ENCODE assay signal across 20 cellular contexts in the genomic region with DNA sequence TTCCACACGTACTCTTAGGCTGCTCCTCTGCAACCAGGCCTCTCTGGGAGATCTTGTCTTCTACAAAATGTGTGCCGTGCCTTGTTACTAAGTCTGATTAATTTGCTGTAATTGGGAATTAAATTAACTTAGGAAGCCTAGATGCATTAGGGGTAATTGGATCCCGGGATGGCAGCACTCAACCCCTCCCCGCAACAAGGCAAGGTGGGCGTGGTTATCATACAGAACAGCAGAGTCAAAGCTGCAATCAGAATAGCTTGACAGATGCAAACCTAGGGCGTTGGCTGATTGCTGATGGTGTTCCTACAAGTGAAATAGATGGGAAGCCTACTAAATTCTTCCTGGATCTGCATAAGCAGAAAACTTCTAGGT. TPM values are rescaled to one million over a fixed set of nuclear protein-coding genes. Genes with fewer than 3 reads are reported as not detected.
A peak's percentile ranks its signal among the peaks of the same experiment; 100 is the strongest.
DNase-seq lines count a peak whose midpoint lies in the region; ATAC-seq and TF ChIP-seq lines count a peak whose summit lies in the region.
"Had no signal": no experiment of that assay in that cellular context is flagged by ENCODE, and none has a peak within 500 bp of the region (broad histone marks: within the 10 kb centered on the region; RNA-seq: fewer than 3 reads in every experiment).

No MANE protein-coding gene starts in this region.

- POLR2A ChIA-PET in naive thymus-derived CD8-positive, alpha-beta T cell (lab: Charles Lee): no interaction called here

- no peaks in the 10 kb centered on the region for H3K4me1 Mint-ChIP-seq in glutamatergic neuron (ENCODE audit: low read depth, unreplicated experiment)
- H3K4me1 Mint-ChIP-seq in naive thymus-derived CD8-positive, alpha-beta T cell: no peaks in the 10 kb centered on the region
- H3K4me1 Mint-ChIP-seq in HFFc6 (ENCODE audit: low read depth): peaks cover 13% of the 10 kb centered on the region
- H3K4me1 Mint-ChIP-seq: CD8-positive, alpha-beta memory T cell had no signal

- H3K36me3 Mint-ChIP-seq in glutamatergic neuron (ENCODE audit: unreplicated experiment) (no peaks in the 10 kb centered on the region), HFFc6 (ENCODE audit: low read depth) (no peaks in the 10 kb centered on the region)
- H3K36me3 Mint-ChIP-seq in naive thymus-derived CD8-positive, alpha-beta T cell: no peaks in the 10 kb centered on the region
- H3K36me3 Mint-ChIP-seq: CD8-positive, alpha-beta memory T cell had no signal

- H3K4me3 Mint-ChIP-seq in glutamatergic neuron (ENCODE audit: unreplicated experiment): no peak overlapping the region
- H3K4me3 Mint-ChIP-seq in naive thymus-derived CD8-positive, alpha-beta T cell: no peak overlapping the region
- H3K4me3 Mint-ChIP-seq in HFFc6: no peak overlapping the region
- H3K4me3 Mint-ChIP-seq: CD8-positive, alpha-beta memory T cell had no signal

- H3K27ac Mint-ChIP-seq in glutamatergic neuron (ENCODE audit: unreplicated experiment) (no peak overlapping the region), HFFc6 (no peak overlapping the region)
- no peak overlapping the region for H3K27ac Mint-ChIP-seq in naive thymus-derived CD8-positive, alpha-beta T cell

- H3K9me3 Mint-ChIP-seq in glutamatergic neuron (ENCODE audit: unreplicated experiment): no peaks in the 10 kb centered on the region
- no peaks in the 10 kb centered on the region for H3K9me3 Mint-ChIP-seq in naive thymus-derived CD8-positive, alpha-beta T cell
- H3K9me3 Mint-ChIP-seq in HFFc6: no peaks in the 10 kb centered on the region
- H3K9me3 Mint-ChIP-seq: CD8-positive, alpha-beta memory T cell had no signal

- ATAC-seq in naive thymus-derived CD8-positive, alpha-beta T cell: no peak
- ATAC-seq: PC-3 had no signal

- DNase-seq in NCI-H2171 treated with DMSO at 0.1 percent for 48 hours (lab: John Stamatoyannopoulos, UW) (peak; percentile 24), NCI-H2171 (lab: John Stamatoyannopoulos, UW) (no peak), NCI-H69 (lab: John Stamatoyannopoulos, UW) (peak; percentile 15), glutamatergic neuron (peak; percentile 27), putamen (ENCODE audit: low spot score) (peak; percentile 31), GM19240 (ENCODE audit: insufficient read length, low spot score) (no peak), HFFc6 (no peak)
- no peak for DNase-seq in naive thymus-derived CD8-positive, alpha-beta T cell
- DNase-seq: 8988T; C1 segment of cervical spinal cord; CD8-positive, alpha-beta memory T cell; EL; HCEC 1CT; IMR-90; NCI-H1105; NCI-H146; NCI-H2029 treated with DMSO at 0.1 percent for 48 hours; NCI-H446 treated with DMSO at 0.1 percent for 48 hours; PC-3; Right ventricle myocardium superior had no signal

- TF ChIP-seq CTCF in glutamatergic neuron (IDR thresholded peaks at IDR 0.05; ENCODE audit: partially characterized antibody, unreplicated experiment) (no peak), HFFc6 (IDR thresholded peaks at IDR 0.05) (no peak)

- H3K27me3 Mint-ChIP-seq in glutamatergic neuron (ENCODE audit: unreplicated experiment) (peaks cover under 1% of the 10 kb centered on the region), HFFc6 (ENCODE audit: insufficient read depth) (peaks cover 1% of the 10 kb centered on the region; the same call in 1 of the 2 replicates)
- H3K27me3 Mint-ChIP-seq in naive thymus-derived CD8-positive, alpha-beta T cell: peaks cover 0 to 9% (median 0%) of the 10 kb centered on the region in 5 donors

RNA-seq across cellular contexts. Expression of a gene that starts 34.5 kb away (rescaled TPM):
- 17.1 TPM for total RNA-seq in glutamatergic neuron (ENCODE audit: unreplicated experiment)
- total RNA-seq in naive thymus-derived CD8-positive, alpha-beta T cell: 10 to 100 TPM; 22.7 to 26.4 TPM
- 10 to 100 TPM; 26.0 to 38.8 (median 30.3) TPM for polyA plus RNA-seq in naive thymus-derived CD8-positive, alpha-beta T cell
- total RNA-seq in HFFc6 (2021; fragmentation: NEBNext Ultra II Directional; extraction: Animal tissue kit (Norgen Biotek cat#: 25700)): 10 to 100 TPM; 20.0 to 33.3 (median 27.0) TPM

RNA-seq across cellular contexts. Expression of a gene that starts 43.0 kb away (rescaled TPM):
- total RNA-seq in glutamatergic neuron (ENCODE audit: unreplicated experiment): 81.1 TPM
- total RNA-seq in naive thymus-derived CD8-positive, alpha-beta T cell: 100 to 1,000 TPM in 1 of 2 experiments, 10 to 100 TPM in 1; 90.8 to 102 TPM
- 10 to 100 TPM; 18.7 to 29.6 (median 25.0) TPM for polyA plus RNA-seq in naive thymus-derived CD8-positive, alpha-beta T cell
- 100 to 1,000 TPM; 468 to 851 (median 784) TPM for total RNA-seq in HFFc6 (2021; fragmentation: NEBNext Ultra II Directional; extraction: Animal tissue kit (Norgen Biotek cat#: 25700))

Comparison
In these comparisons a context has a peak if more than half of its experiments do, and no peak if none do; other contexts are left out.
1. DNase-seq: peak in NCI-H2171 treated with DMSO at 0.1 percent for 48 hours (single experiment), NCI-H69 (single experiment), glutamatergic neuron (single experiment) and putamen (single experiment); none in NCI-H2171 (single experiment), naive thymus-derived CD8-positive, alpha-beta T cell (0 of 10), GM19240 (single experiment) and HFFc6 (single experiment).